In genomic region chr14:24299255-24300191, GRCh38 we compare ENCODE assay signal across 8 cellular contexts. TPM values are rescaled to one million over a fixed set of nuclear protein-coding genes. Genes with fewer than 3 reads are reported as not detected.
A peak's percentile ranks its signal among the peaks of the same experiment; 100 is the strongest.
DNase-seq lines count a peak whose midpoint lies in the region; ATAC-seq and TF ChIP-seq lines count a peak whose summit lies in the region.

DHRS1 (minus strand) TSS chr14:24299780; CDS start chr14:24299106, 674 bp downstream.
NOP9 (plus strand) TSS chr14:24299850; CDS start chr14:24299955, 105 bp downstream.

- peak within 1 kb of the TSS in 52 of 59 donors; percentile 13 to 91 (median 76) for H3K27ac ChIP-seq in dorsolateral prefrontal cortex

- H3K4me3 ChIP-seq in BE2C (ENCODE audit: low read depth, low read length) (peak within 1 kb of the TSS; percentile 79), dorsolateral prefrontal cortex (peak within 1 kb of the TSS; percentile 68 to 100 (median 96)), lower leg skin (ENCODE audit: low read depth, poor library complexity, severe bottlenecking) (peak within 1 kb of the TSS; percentile 85)

- H3K9me3 ChIP-seq in BE2C: no peaks in the 10 kb centered on the region

- no peaks in the 10 kb centered on the region for H3K4me1 ChIP-seq in BE2C

- intact Hi-C loops in dorsolateral prefrontal cortex (cut with DNase I): loop anchor here in 1 of 2 donors (2.0 to 5.0 kb wide), 2 partner anchors 29 to 242 kb away; partner anchors contain the start of gene RABGGTA
- intact Hi-C loops in lower leg skin (cut with DNase I; ENCODE audit: low total_unique reads): no loop called here

- peak; percentile 70 for ATAC-seq in HG03432 (IDR thresholded peaks at IDR 0.05; ENCODE audit: unreplicated experiment)

- TF ChIP-seq POLR2A in GM19099 (IDR thresholded peaks at IDR 0.05; ENCODE audit: extremely low read depth, insufficient read length, low read depth): peak; percentile 75
- peak in 1 of 2 donors; percentile 32 for TF ChIP-seq POLR2A in lower leg skin (IDR thresholded peaks at IDR 0.05)

- H3K27me3 ChIP-seq in BE2C (no peaks in the 10 kb centered on the region), dorsolateral prefrontal cortex (no peaks in the 10 kb centered on the region)

- TF ChIP-seq CTCF in BE2C (IDR thresholded peaks at IDR 0.05; ENCODE audit: low read depth, low read length) (no peak), dorsolateral prefrontal cortex (IDR thresholded peaks at IDR 0.05 in 54 of 56, conservative IDR thresholded peaks at IDR 0.05 in 2 of 56; ENCODE audit: low read depth in 1 of 56, partially characterized antibody in 56 of 56) (peak in 34 of 56 donors; percentile 8 to 62 (median 30)), lower leg skin (IDR thresholded peaks at IDR 0.05) (no peak)

- 0 to 1% methylated on average over 47 to 66 of the region's 75 CpGs for WGBS in lower leg skin, 2 donors

- H3K36me3 ChIP-seq in BE2C: peaks cover 22% of the 10 kb centered on the region

- peak; percentile 90 for DNase-seq in BE2C
- DNase-seq in NCI-H69 (lab: John Stamatoyannopoulos, UW): peak; percentile 93
- DNase-seq in activated CD4-positive, alpha-beta T cell treated with anti-CD3 and anti-CD28 coated beads, Interleukin-2, amount 50 U/mL, for 48 hours: peak; percentile 94 to 95
- peak; percentile 87 to 95 (median 92) for DNase-seq in dorsolateral prefrontal cortex
- DNase-seq in lower leg skin (ENCODE audit: low spot score in 2 of 2): peak; percentile 90 to 99
- DNase-seq in stimulated activated CD4-positive, alpha-beta T cell treated with anti-CD3 and anti-CD28 coated beads, Interleukin-4, amount 100 ng/mL, for 4 hours: peak; percentile 87 to 93

RNA-seq across cellular contexts. Expression of gene DHRS1, which starts in this region (rescaled TPM):
- polyA plus RNA-seq in BE2C (2012; ENCODE audit: insufficient read depth, insufficient read length, low read depth): 5.3 TPM
- total RNA-seq in dorsolateral prefrontal cortex: 10 to 100 TPM; 14.1 to 34.4 (median 22.4) TPM
- total RNA-seq in lower leg skin: 100 to 1,000 TPM in 1 of 4 donors, 10 to 100 TPM in 3; 55.0 to 112 (median 90.6) TPM

RNA-seq across cellular contexts. Expression of gene NOP9, which starts in this region (rescaled TPM):
- 46.3 TPM for polyA plus RNA-seq in BE2C (2012; ENCODE audit: insufficient read depth, insufficient read length, low read depth)
- 10 to 100 TPM; 21.2 to 33.3 (median 26.9) TPM for total RNA-seq in dorsolateral prefrontal cortex
- total RNA-seq in lower leg skin: 10 to 100 TPM; 13.8 to 20.4 (median 17.6) TPM

Comparison
In these comparisons a context has a peak if more than half of its experiments do, and no peak if none do; other contexts are left out.
1. Peak in every context shown above with its lines: DNase-seq, ATAC-seq, H3K4me3 ChIP-seq and H3K27ac ChIP-seq.
2. CTCF ChIP-seq: peak in dorsolateral prefrontal cortex (34 of 56); none in BE2C (single experiment) and lower leg skin (0 of 3).